Comparison of ENCODE assay signal across 8 cellular contexts in the genomic region with DNA sequence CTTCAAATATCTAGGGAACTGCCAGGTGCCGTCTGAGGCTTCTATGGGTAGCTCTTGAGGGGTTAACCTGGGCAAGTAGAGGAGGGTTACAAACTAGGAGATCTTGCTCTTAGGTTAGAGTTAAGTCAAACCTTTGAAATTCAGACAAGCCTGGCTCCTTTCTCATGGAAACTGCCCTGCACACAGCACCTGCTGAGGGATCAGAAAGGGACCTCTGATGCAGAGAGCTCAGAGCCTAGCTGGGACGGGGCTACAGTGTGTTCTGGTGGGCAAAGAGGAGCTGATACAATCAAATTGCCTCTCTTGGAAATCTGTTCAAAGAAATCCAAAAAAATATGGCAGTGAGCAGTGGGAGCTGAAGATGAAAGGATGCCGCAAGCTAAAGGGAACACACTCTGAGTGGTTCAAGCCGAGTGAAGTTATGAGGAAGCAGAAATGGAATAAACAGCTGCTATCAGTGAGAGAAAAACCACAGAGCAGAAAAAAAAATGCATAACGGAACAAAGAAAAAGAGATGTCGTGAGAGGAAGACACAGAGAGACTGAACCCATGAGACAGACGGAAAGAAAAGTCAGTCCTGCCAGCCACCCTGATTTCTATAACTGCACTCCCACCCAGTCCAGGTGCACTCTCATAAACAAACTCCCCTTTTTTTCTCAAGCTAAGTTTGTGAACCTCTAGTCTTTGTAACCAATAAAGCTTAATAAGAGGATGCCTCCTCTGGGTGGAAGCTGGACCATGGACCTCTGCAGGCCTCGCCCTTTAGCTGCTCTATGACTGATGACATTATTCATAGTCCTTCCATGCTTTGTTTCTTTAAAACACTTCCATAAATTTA. TPM values are rescaled to one million over a fixed set of nuclear protein-coding genes. Genes with fewer than 3 reads are reported as not detected.
DNase-seq lines count a peak whose midpoint lies in the region; ATAC-seq and TF ChIP-seq lines count a peak whose summit lies in the region.

No MANE protein-coding gene starts in this region.

- peak overlapping the region; percentile 88 for H3K27ac Mint-ChIP-seq in T-helper 1 cell treated with Interleukin-12 subunit alpha and Interleukin-12 subunit beta and Interleukin-4 antibody, amounts not matched to agents 30 μg/mL and 1 μg/mL, for 36 hours
- peak overlapping the region; percentile 74 to 81 for H3K27ac Mint-ChIP-seq in effector memory CD8-positive, alpha-beta T cell

- POLR2A ChIA-PET in PC-9 (lab: Charles Lee; ENCODE audit: unreplicated experiment): interaction anchor here (0.5 kb wide), 1 partner anchor 74 kb away, joined by 3 read pairs; no protein-coding TSS in a partner anchor

- BruUV-seq in PC-9 (replicated peaks; lab: Mats Ljungman, UMichigan): no TSS peak

- no peak overlapping the region for H3K27ac ChIP-seq in PC-9

- no peaks in the 10 kb centered on the region for H3K79me2 ChIP-seq in PC-9 (ENCODE audit: low read depth)

- H3K9me3 ChIP-seq in PC-9 (ENCODE audit: insufficient read depth, low read depth): no peaks in the 10 kb centered on the region

- no peaks in the 10 kb centered on the region for H3K4me1 ChIP-seq in PC-9 (replicated peaks; ENCODE audit: insufficient read depth)

- ATAC-seq in effector memory CD8-positive, alpha-beta T cell (replicated peaks): no peak

- CTCF ChIA-PET in PC-9 (lab: Charles Lee): no interaction called here

- peak overlapping the region; percentile 65 for H3K4me3 Mint-ChIP-seq in T-helper 1 cell treated with Interleukin-12 subunit alpha and Interleukin-12 subunit beta and Interleukin-4 antibody, amounts not matched to agents 30 μg/mL and 1 μg/mL, for 36 hours
- H3K4me3 Mint-ChIP-seq in effector memory CD8-positive, alpha-beta T cell: no peak overlapping the region

- H3F3A ChIP-seq in PC-9 (ENCODE audit: insufficient read depth, low read depth): no peaks in the 10 kb centered on the region

- intact Hi-C loops in PC-9 (cut with micrococcal nuclease; ENCODE audit: unreplicated experiment): no loop called here

- H3K27me3 Mint-ChIP-seq in T-helper 1 cell treated with Interleukin-12 subunit alpha and Interleukin-12 subunit beta and Interleukin-4 antibody, amounts not matched to agents 30 μg/mL and 1 μg/mL, for 36 hours (ENCODE audit: low read depth): no peaks in the 10 kb centered on the region
- no peaks in the 10 kb centered on the region for H3K27me3 Mint-ChIP-seq in effector memory CD8-positive, alpha-beta T cell

- H3K4me3 ChIP-seq in H7 (ENCODE audit: insufficient read depth, low read depth, low read length) (no peak overlapping the region), PC-9 (no peak overlapping the region)

- DNase-seq in CD1c-positive myeloid dendritic cell (ENCODE audit: extremely low spot score) (peak; percentile 60), H7 (peak; percentile 55), NCI-H446 (lab: John Stamatoyannopoulos, UW) (no peak), dedifferentiated amniotic fluid mesenchymal stem cell (ENCODE audit: extremely low spot score) (no peak), PC-9 (no peak)
- no peak for DNase-seq in effector memory CD8-positive, alpha-beta T cell
- no peak for DNase-seq in effector CD8-positive, alpha-beta T cell (lab: John Stamatoyannopoulos, UW)

- no peaks in the 10 kb centered on the region for H3K9me3 Mint-ChIP-seq in T-helper 1 cell treated with Interleukin-12 subunit alpha and Interleukin-12 subunit beta and Interleukin-4 antibody, amounts not matched to agents 30 μg/mL and 1 μg/mL, for 36 hours
- H3K9me3 Mint-ChIP-seq in effector memory CD8-positive, alpha-beta T cell: no peaks in the 10 kb centered on the region

- H4K20me1 ChIP-seq in PC-9 (ENCODE audit: insufficient read depth): no peaks in the 10 kb centered on the region

- H3K36me3 ChIP-seq in H7 (replicated peaks; ENCODE audit: control insufficient read depth, insufficient read depth, low read length) (peaks cover 9% of the 10 kb centered on the region), PC-9 (ENCODE audit: low read depth) (no peaks in the 10 kb centered on the region)

- H3K4me2 ChIP-seq in PC-9: no peak overlapping the region

- no peaks in the 10 kb centered on the region for H3K9me2 ChIP-seq in PC-9 (ENCODE audit: insufficient read depth)

- TF ChIP-seq CTCF in PC-9 (conservative IDR thresholded peaks at IDR 0.05): no peak

- H3K36me3 Mint-ChIP-seq in T-helper 1 cell treated with Interleukin-12 subunit alpha and Interleukin-12 subunit beta and Interleukin-4 antibody, amounts not matched to agents 30 μg/mL and 1 μg/mL, for 36 hours (ENCODE audit: low read depth): peaks cover 51% of the 10 kb centered on the region
- peaks cover 62% of the 10 kb centered on the region for H3K36me3 Mint-ChIP-seq in effector memory CD8-positive, alpha-beta T cell (ENCODE audit: insufficient read depth)

- no peaks in the 10 kb centered on the region for H3K27me3 ChIP-seq in H7 (ENCODE audit: control insufficient read depth, insufficient read depth, low read length)
- no peaks in the 10 kb centered on the region for H3K27me3 ChIP-seq in PC-9 (ENCODE audit: insufficient read depth, low read depth)

- peaks cover 31% of the 10 kb centered on the region for H3K4me1 Mint-ChIP-seq in T-helper 1 cell treated with Interleukin-12 subunit alpha and Interleukin-12 subunit beta and Interleukin-4 antibody, amounts not matched to agents 30 μg/mL and 1 μg/mL, for 36 hours (ENCODE audit: low read depth)
- H3K4me1 Mint-ChIP-seq in effector memory CD8-positive, alpha-beta T cell (ENCODE audit: low read depth in 2 of 2): peaks cover 12 to 38% of the 10 kb centered on the region in 2 donors

- H2AFZ ChIP-seq in PC-9: no peak overlapping the region

RNA-seq across cellular contexts. Expression of a gene that starts 26.6 kb away (rescaled TPM):
- total RNA-seq in H7 (2014; rRNA removed; shearing (Covaris generic)): 11.1 and 13.0 TPM in 2 replicates
- 13.0 and 13.9 TPM in 2 replicates for total RNA-seq in PC-9 (2021)

RNA-seq across cellular contexts. Expression of a gene that starts 50.3 kb away (rescaled TPM):
- 0.38 and 1.1 TPM in 2 replicates for total RNA-seq in H7 (2014; rRNA removed; shearing (Covaris generic))
- 0.13 and 0.63 TPM in 2 replicates for total RNA-seq in PC-9 (2021)

Comparison
In these comparisons a context has a peak if more than half of its experiments do, and no peak if none do; other contexts are left out.
1. DNase-seq: peak in CD1c-positive myeloid dendritic cell (single experiment) and H7 (single experiment); none in effector memory CD8-positive, alpha-beta T cell (0 of 3), NCI-H446 (0 of 2), dedifferentiated amniotic fluid mesenchymal stem cell (single experiment), effector CD8-positive, alpha-beta T cell (single experiment) and PC-9 (0 of 2).